ENCODE assay signal across 8 cellular contexts in the genomic region with DNA sequence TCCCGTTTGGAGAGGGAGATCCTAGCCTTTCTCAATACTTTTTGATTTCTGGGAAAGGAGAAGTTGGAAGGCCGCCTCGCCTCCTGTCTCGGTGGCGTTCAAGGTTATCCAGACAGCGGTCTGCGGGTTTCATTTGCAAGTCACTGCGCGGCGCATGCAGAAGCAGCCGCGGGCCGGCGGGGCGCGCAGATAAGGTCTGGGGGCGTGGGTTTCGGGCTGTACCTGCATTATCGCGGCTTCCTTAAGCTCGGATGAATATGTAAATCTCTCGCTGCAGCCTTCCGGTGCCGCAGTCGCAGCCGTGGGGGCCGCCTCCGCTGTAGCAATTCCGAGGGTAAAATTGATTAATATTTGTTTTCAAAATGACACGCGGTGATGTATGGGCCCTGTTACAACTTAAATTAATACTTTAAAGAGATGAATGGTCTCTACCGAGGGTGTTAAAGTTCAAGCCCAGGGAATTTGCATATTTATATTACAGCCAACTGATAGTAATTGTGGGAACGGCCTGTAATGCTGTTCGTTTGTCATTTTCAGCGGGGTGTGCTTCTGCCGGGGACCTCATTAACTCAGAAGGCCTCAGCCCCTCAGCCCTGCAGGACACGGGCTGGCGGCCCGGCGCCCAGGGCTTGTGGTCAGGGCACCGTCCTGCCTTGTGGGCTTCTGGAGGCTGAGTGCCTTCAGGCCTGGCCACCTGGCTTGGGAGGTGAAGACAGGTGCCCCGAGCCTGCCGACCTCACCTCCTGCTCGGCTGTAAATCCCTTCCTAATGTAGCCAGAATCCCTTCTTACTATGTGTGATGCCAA.
A peak's percentile ranks its signal among the peaks of the same experiment; 100 is the strongest.
DNase-seq lines count a peak whose midpoint lies in the region; ATAC-seq, FAIRE-seq and TF ChIP-seq lines count a peak whose summit lies in the region.
"Had no signal": no experiment of that assay in that cellular context is flagged by ENCODE, and none has a peak within 500 bp of the region (broad histone marks: within the 10 kb centered on the region; RNA-seq: fewer than 3 reads in every experiment).

No MANE protein-coding gene starts in this region.

- no peak for FAIRE-seq in D721Med (lab: Jason Lieb, UNC)

- H3K36me3 Mint-ChIP-seq in activated naive CD8-positive, alpha-beta T cell, result no peaks in the 10 kb centered on the region
- no peaks in the 10 kb centered on the region for H3K36me3 Mint-ChIP-seq in memory B cell
- H3K36me3 Mint-ChIP-seq in stimulated activated naive CD8-positive, alpha-beta T cell treated with anti-CD3 and anti-CD28 coated beads, Interleukin-15, Interleukin-2, amounts not matched to agents 100 ng/mL and 50 ng/mL, for 24 hours (ENCODE audit: low read depth), result no peaks in the 10 kb centered on the region

- H2AFZ ChIP-seq in SU-DHL-6 (ENCODE audit: low read depth, low read length, severe bottlenecking), result peak overlapping the region; percentile 45

- H3F3A ChIP-seq in SU-DHL-6 (ENCODE audit: insufficient read depth), result no peaks in the 10 kb centered on the region

- H3K9me2 ChIP-seq in SU-DHL-6 (replicated peaks; ENCODE audit: insufficient read depth, low read length), result no peaks in the 10 kb centered on the region

- H3K9me3 ChIP-seq in SU-DHL-6 (ENCODE audit: insufficient read depth, low read length) (no peaks in the 10 kb centered on the region), SJCRH30 (replicated peaks) (no peaks in the 10 kb centered on the region)

- H3K27ac ChIP-seq in SU-DHL-6 (ENCODE audit: low read depth, low read length) (no peak overlapping the region), SJCRH30 (no peak overlapping the region)

- H3K9ac ChIP-seq in SU-DHL-6 (ENCODE audit: low read length), result no peak overlapping the region

- no peaks in the 10 kb centered on the region for H3K4me1 ChIP-seq in SJCRH30

- no peak overlapping the region for H3K27ac Mint-ChIP-seq in activated naive CD8-positive, alpha-beta T cell
- no peak overlapping the region for H3K27ac Mint-ChIP-seq in memory B cell
- no peak overlapping the region for H3K27ac Mint-ChIP-seq in stimulated activated naive CD8-positive, alpha-beta T cell treated with anti-CD3 and anti-CD28 coated beads, Interleukin-15, Interleukin-2, amounts not matched to agents 100 ng/mL and 50 ng/mL, for 24 hours

- no peak overlapping the region for H3K4me3 ChIP-seq in SU-DHL-6 (ENCODE audit: insufficient read depth, low read length, poor library complexity, severe bottlenecking)
- no peak overlapping the region for H3K4me3 ChIP-seq in SJCRH30

- H4K20me1 ChIP-seq in SU-DHL-6 (ENCODE audit: low read depth, low read length), result no peaks in the 10 kb centered on the region

- H3K4me1 Mint-ChIP-seq in activated naive CD8-positive, alpha-beta T cell (ENCODE audit: low read depth), result peaks cover 21% of the 10 kb centered on the region
- peaks cover 8% of the 10 kb centered on the region for H3K4me1 Mint-ChIP-seq in memory B cell
- peaks cover 29% of the 10 kb centered on the region for H3K4me1 Mint-ChIP-seq in stimulated activated naive CD8-positive, alpha-beta T cell treated with anti-CD3 and anti-CD28 coated beads, Interleukin-15, Interleukin-2, amounts not matched to agents 100 ng/mL and 50 ng/mL, for 24 hours (ENCODE audit: low read depth)

- no peak overlapping the region for H3K4me2 ChIP-seq in SU-DHL-6 (ENCODE audit: low read depth, low read length, poor library complexity, severe bottlenecking)

- TF ChIP-seq CTCF in SU-DHL-6 (IDR thresholded peaks at IDR 0.05; ENCODE audit: insufficient read depth, low read length, poor library complexity, severe bottlenecking) (no peak), D721Med (IDR thresholded peaks at IDR 0.05; ENCODE audit: insufficient read depth, missing control alignments) (no peak)

- H3K79me2 ChIP-seq in SU-DHL-6 (ENCODE audit: insufficient read depth, low read length), result no peaks in the 10 kb centered on the region

- H3K27me3 ChIP-seq in SU-DHL-6 (ENCODE audit: low read length) (no peaks in the 10 kb centered on the region), SJCRH30 (no peaks in the 10 kb centered on the region; the same call in 1 of the 2 replicates)

- peaks cover 1% of the 10 kb centered on the region for H3K27me3 Mint-ChIP-seq in activated naive CD8-positive, alpha-beta T cell
- H3K27me3 Mint-ChIP-seq in memory B cell, result peaks cover 22% of the 10 kb centered on the region
- H3K27me3 Mint-ChIP-seq in stimulated activated naive CD8-positive, alpha-beta T cell treated with anti-CD3 and anti-CD28 coated beads, Interleukin-15, Interleukin-2, amounts not matched to agents 100 ng/mL and 50 ng/mL, for 24 hours, result peaks cover 14% of the 10 kb centered on the region

- peak; percentile 69 for ATAC-seq in memory B cell (ENCODE audit: low read depth)
- no peak for ATAC-seq in HG03521 (IDR thresholded peaks at IDR 0.05; ENCODE audit: unreplicated experiment)

- H3K36me3 ChIP-seq in SU-DHL-6 (ENCODE audit: low read length) (no peaks in the 10 kb centered on the region), SJCRH30 (no peaks in the 10 kb centered on the region)

- DNase-seq in memory B cell (ENCODE audit: low spot score in 2 of 2) (no peak), D721Med (ENCODE audit: insufficient read length, low spot score) (no peak), SJCRH30 (no peak)
- DNase-seq: left cardiac atrium had no signal

- peak overlapping the region; percentile 82 for H3K4me3 Mint-ChIP-seq in activated naive CD8-positive, alpha-beta T cell
- H3K4me3 Mint-ChIP-seq in memory B cell, result peak overlapping the region; percentile 72
- peak overlapping the region; percentile 64 for H3K4me3 Mint-ChIP-seq in stimulated activated naive CD8-positive, alpha-beta T cell treated with anti-CD3 and anti-CD28 coated beads, Interleukin-15, Interleukin-2, amounts not matched to agents 100 ng/mL and 50 ng/mL, for 24 hours

- H3K9me3 Mint-ChIP-seq in activated naive CD8-positive, alpha-beta T cell (ENCODE audit: low read depth), result no peaks in the 10 kb centered on the region
- H3K9me3 Mint-ChIP-seq in memory B cell, result no peaks in the 10 kb centered on the region
- H3K9me3 Mint-ChIP-seq in stimulated activated naive CD8-positive, alpha-beta T cell treated with anti-CD3 and anti-CD28 coated beads, Interleukin-15, Interleukin-2, amounts not matched to agents 100 ng/mL and 50 ng/mL, for 24 hours, result no peaks in the 10 kb centered on the region
